1 cellular context compared by ENCODE assay signal in genomic region chr9:97803167-97804058, GRCh38.
TF ChIP-seq lines count a peak whose summit lies in the region.

No MANE protein-coding gene starts in this region.

TF ChIP-seq in K562, 482 proteins besides CTCF, POLR2A, EP300 and RAD21 (continued from another document and continues in another):
- TF ChIP-seq PRDM10 (IDR thresholded peaks at IDR 0.05; ENCODE audit: partially characterized antibody) (peak; percentile 6), STAT5B (CRISPR knock-in tag; IDR thresholded peaks at IDR 0.05) (no peak), ETV1 (tag; conservative IDR thresholded peaks at IDR 0.05; ENCODE audit: low read depth) (no peak), MYC (IDR thresholded peaks at IDR 0.05; ENCODE audit: low read depth, low read length) (no peak), MYC (CRISPR knock-in tag; IDR thresholded peaks at IDR 0.05; ENCODE audit: borderline replicate concordance, low read depth) (no peak), ZNF589 (CRISPR knock-in tag; IDR thresholded peaks at IDR 0.05; ENCODE audit: low read depth) (no peak), OTX1 (CRISPR knock-in tag; IDR thresholded peaks at IDR 0.05) (peak; percentile 91), HEY1 (CRISPR knock-in tag; IDR thresholded peaks at IDR 0.05; ENCODE audit: borderline replicate concordance) (no peak), NCOA1 (IDR thresholded peaks at IDR 0.05; ENCODE audit: low read depth) (0 out of 2 replicates have a peak, but pooled peaks have one; percentile 30), DPF2 (IDR thresholded peaks at IDR 0.05) (peak; percentile 61), TAL1 (IDR thresholded peaks at IDR 0.05) (peak; percentile 4; the same call in 1 of the 2 replicates), HNRNPUL1 (IDR thresholded peaks at IDR 0.05; ENCODE audit: low read length) (no peak), EP400 (IDR thresholded peaks at IDR 0.05) (no peak; the same call in 1 of the 2 replicates), FOS (IDR thresholded peaks at IDR 0.05; ENCODE audit: extremely low read depth, insufficient read length) (no peak), HOXB6 (CRISPR knock-in tag; IDR thresholded peaks at IDR 0.05; ENCODE audit: borderline replicate concordance) (no peak), KDM4B (IDR thresholded peaks at IDR 0.05; ENCODE audit: borderline replicate concordance in 2 of 2, low read depth in 1 of 2) (no peak), ARID1B (IDR thresholded peaks at IDR 0.05) (peak; percentile 39; the same call in 1 of the 2 replicates), CHD4 (IDR thresholded peaks at IDR 0.05; ENCODE audit: insufficient read depth, insufficient replicate concordance, low read depth, low read length, poor library complexity, severe bottlenecking) (no peak), CC2D1A (IDR thresholded peaks at IDR 0.05) (peak; percentile 71), EGR1 (conservative IDR thresholded peaks at IDR 0.05) (peak; percentile 45; the same call in 1 of the 2 replicates), NBN (IDR thresholded peaks at IDR 0.05; ENCODE audit: low read depth) (peak; percentile 79; the same call in 1 of the 2 replicates), MXD1 (CRISPR knock-in tag; IDR thresholded peaks at IDR 0.05; ENCODE audit: borderline replicate concordance, poor library complexity, severe bottlenecking) (no peak), TEAD4 (IDR thresholded peaks at IDR 0.05; ENCODE audit: low read length) (no peak), TEAD4 (CRISPR knock-in tag; IDR thresholded peaks at IDR 0.05; ENCODE audit: borderline replicate concordance) (no peak), JUN (IDR thresholded peaks at IDR 0.05; ENCODE audit: borderline replicate concordance, low read depth, low read length) (peak; percentile 32; the same call in 1 of the 2 replicates), JUN (CRISPR knock-in tag; IDR thresholded peaks at IDR 0.05; ENCODE audit: borderline replicate concordance) (no peak), ZBTB7A (IDR thresholded peaks at IDR 0.05; ENCODE audit: borderline replicate concordance, control insufficient read depth, low read depth, low read length) (peak; percentile 87; the same call in 1 of the 2 replicates), FIP1L1 (IDR thresholded peaks at IDR 0.05; ENCODE audit: low read depth, low read length, poor library complexity, severe bottlenecking) (peak; percentile 19), MYBL2 (IDR thresholded peaks at IDR 0.05; ENCODE audit: low read depth) (no peak), MYBL2 (CRISPR knock-in tag; IDR thresholded peaks at IDR 0.05; ENCODE audit: borderline replicate concordance) (no peak), NRF1 (conservative IDR thresholded peaks at IDR 0.05 in 1 of 2, IDR thresholded peaks at IDR 0.05 in 1 of 2) (peak; percentile 89 to 90), CXXC5 (CRISPR knock-in tag; IDR thresholded peaks at IDR 0.05) (peak; percentile 75; the same call in 1 of the 2 replicates), PHF21A (IDR thresholded peaks at IDR 0.05; ENCODE audit: borderline replicate concordance, low read depth) (peak; percentile 79; the same call in 1 of the 2 replicates), ZNF384 (IDR thresholded peaks at IDR 0.05; ENCODE audit: low read depth, low read length) (no peak), SP1 (CRISPR knock-in tag; IDR thresholded peaks at IDR 0.05) (no peak), TAF15 (IDR thresholded peaks at IDR 0.05; ENCODE audit: low read depth, low read length) (no peak), SLC30A9 (CRISPR knock-in tag; IDR thresholded peaks at IDR 0.05) (no peak), ZBTB17 (CRISPR knock-in tag; IDR thresholded peaks at IDR 0.05) (no peak), CBX3 (IDR thresholded peaks at IDR 0.05; ENCODE audit: borderline replicate concordance in 1 of 2, low read length in 2 of 2) (no peak), HDGF (IDR thresholded peaks at IDR 0.05) (no peak), TARDBP (IDR thresholded peaks at IDR 0.05) (peak; percentile 34; the same call in 1 of the 2 replicates), BRCA1 (IDR thresholded peaks at IDR 0.05) (no peak), BRCA1 (CRISPR knock-in tag; IDR thresholded peaks at IDR 0.05) (no peak)
- TF ChIP-seq, protein P1, sequence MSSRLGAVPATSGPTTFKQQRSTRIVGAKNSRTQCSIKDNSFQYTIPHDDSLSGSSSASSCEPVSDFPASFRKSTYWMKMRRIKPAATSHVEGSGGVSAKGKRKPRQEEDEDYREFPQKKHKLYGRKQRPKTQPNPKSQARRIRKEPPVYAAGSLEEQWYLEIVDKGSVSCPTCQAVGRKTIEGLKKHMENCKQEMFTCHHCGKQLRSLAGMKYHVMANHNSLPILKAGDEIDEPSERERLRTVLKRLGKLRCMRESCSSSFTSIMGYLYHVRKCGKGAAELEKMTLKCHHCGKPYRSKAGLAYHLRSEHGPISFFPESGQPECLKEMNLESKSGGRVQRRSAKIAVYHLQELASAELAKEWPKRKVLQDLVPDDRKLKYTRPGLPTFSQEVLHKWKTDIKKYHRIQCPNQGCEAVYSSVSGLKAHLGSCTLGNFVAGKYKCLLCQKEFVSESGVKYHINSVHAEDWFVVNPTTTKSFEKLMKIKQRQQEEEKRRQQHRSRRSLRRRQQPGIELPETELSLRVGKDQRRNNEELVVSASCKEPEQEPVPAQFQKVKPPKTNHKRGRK (tag; IDR thresholded peaks at IDR 0.05) = peak; percentile 99
- TF ChIP-seq, protein P2, sequence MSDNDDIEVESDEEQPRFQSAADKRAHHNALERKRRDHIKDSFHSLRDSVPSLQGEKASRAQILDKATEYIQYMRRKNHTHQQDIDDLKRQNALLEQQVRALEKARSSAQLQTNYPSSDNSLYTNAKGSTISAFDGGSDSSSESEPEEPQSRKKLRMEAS (CRISPR knock-in tag; IDR thresholded peaks at IDR 0.05) = peak; percentile 56
- TF ChIP-seq, protein P3, sequence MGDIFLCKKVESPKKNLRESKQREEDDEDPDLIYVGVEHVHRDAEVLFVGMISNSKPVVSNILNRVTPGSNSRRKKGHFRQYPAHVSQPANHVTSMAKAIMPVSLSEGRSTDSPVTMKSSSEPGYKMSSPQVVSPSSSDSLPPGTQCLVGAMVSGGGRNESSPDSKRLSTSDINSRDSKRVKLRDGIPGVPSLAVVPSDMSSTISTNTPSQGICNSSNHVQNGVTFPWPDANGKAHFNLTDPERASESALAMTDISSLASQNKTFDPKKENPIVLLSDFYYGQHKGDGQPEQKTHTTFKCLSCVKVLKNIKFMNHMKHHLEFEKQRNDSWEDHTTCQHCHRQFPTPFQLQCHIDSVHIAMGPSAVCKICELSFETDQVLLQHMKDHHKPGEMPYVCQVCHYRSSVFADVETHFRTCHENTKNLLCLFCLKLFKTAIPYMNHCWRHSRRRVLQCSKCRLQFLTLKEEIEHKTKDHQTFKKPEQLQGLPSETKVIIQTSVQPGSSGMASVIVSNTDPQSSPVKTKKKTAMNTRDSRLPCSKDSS (IDR thresholded peaks at IDR 0.05; ENCODE audit: low read depth, partially characterized antibody) = no peak
- TF ChIP-seq, protein P4, sequence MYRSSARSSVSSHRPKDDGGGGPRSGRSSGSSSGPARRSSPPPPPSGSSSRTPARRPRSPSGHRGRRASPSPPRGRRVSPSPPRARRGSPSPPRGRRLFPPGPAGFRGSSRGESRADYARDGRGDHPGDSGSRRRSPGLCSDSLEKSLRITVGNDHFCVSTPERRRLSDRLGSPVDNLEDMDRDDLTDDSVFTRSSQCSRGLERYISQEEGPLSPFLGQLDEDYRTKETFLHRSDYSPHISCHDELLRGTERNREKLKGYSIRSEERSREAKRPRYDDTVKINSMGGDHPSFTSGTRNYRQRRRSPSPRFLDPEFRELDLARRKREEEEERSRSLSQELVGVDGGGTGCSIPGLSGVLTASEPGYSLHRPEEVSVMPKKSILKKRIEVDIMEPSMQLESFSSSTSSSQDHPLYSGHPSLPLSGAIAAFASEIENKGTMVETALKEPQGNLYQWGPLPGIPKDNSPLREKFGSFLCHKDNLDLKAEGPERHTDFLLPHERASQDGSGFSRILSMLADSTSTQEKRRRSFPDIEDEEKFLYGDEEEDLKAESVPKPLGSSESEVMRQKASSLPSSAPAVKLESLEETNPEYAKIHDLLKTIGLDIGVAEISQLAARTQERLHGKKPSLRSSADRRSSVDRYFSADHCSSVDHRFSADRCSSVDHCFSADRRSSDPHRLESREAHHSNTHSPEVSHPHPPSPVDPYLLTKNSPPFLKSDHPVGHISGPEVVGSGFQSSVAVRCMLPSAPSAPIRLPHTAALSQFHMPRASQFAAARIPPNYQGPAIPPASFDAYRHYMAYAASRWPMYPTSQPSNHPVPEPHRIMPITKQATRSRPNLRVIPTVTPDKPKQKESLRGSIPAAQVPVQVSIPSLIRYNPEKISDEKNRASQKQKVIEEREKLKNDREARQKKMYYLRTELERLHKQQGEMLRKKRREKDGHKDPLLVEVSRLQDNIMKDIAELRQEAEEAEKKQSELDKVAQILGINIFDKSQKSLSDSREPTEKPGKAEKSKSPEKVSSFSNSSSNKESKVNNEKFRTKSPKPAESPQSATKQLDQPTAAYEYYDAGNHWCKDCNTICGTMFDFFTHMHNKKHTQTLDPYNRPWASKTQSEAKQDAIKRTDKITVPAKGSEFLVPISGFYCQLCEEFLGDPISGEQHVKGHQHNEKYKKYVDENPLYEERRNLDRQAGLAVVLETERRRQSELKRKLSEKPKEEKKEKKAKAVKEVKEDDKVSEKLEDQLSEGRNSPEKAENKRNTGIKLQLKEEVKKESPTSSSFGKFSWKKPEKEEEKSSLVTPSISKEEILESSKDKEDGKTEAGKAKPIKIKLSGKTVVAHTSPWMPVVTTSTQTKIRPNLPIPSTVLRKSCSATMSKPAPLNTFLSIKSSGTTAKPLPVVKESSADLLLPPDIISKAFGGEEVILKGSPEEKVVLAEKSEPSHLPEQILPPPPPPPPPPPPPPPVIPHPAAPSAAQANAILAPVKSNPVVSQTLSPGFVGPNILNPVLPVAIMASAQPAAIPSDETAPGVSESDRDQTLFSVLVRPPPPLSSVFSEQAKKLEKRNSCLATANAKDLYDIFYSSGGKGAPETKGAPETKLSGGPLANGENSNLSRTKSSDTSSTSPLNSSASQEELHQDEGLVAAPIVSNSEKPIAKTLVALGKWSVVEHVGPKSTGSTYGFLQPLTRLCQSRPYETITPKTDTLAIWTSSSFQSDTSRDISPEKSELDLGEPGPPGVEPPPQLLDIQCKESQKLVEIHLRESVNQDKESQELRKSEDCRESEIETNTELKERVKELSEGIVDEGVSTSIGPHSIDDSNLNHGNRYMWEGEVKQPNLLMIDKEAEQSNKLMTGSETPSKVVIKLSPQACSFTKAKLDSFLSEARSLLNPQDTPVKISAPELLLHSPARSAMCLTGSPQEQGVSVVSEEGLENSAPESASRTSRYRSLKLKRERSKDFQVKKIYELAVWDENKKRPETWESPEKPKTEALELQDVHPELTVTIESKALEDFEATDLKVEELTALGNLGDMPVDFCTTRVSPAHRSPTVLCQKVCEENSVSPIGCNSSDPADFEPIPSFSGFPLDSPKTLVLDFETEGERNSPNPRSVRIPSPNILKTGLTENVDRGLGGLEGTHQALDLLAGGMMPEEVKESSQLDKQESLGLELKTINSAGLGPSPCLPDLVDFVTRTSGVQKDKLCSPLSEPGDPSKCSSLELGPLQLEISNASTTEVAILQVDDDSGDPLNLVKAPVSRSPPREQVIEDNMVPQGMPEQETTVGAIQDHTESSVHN (IDR thresholded peaks at IDR 0.05; ENCODE audit: borderline replicate concordance in 1 of 2, low read depth in 1 of 2) = no peak
- TF ChIP-seq, protein P5, sequence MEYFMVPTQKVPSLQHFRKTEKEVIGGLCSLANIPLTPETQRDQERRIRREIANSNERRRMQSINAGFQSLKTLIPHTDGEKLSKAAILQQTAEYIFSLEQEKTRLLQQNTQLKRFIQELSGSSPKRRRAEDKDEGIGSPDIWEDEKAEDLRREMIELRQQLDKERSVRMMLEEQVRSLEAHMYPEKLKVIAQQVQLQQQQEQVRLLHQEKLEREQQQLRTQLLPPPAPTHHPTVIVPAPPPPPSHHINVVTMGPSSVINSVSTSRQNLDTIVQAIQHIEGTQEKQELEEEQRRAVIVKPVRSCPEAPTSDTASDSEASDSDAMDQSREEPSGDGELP (CRISPR knock-in tag; IDR thresholded peaks at IDR 0.05; ENCODE audit: borderline replicate concordance) = no peak
- TF ChIP-seq, protein P6, sequence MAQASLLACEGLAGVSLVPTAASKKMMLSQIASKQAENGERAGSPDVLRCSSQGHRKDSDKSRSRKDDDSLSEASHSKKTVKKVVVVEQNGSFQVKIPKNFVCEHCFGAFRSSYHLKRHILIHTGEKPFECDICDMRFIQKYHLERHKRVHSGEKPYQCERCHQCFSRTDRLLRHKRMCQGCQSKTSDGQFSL (CRISPR knock-in tag; IDR thresholded peaks at IDR 0.05) = peak; percentile 54; the same call in 1 of the 2 replicates
- TF ChIP-seq, protein P6 (tag; IDR thresholded peaks at IDR 0.05) = no peak
